In genomic region chr9:89187950-89188349, GRCh38 we compare ENCODE assay signal across 8 cellular contexts. TPM values are rescaled to one million over a fixed set of nuclear protein-coding genes. Genes with fewer than 3 reads are reported as not detected.
"Had no signal": no experiment of that assay in that cellular context is flagged by ENCODE, and none has a peak within 500 bp of the region (broad histone marks: within the 10 kb centered on the region; RNA-seq: fewer than 3 reads in every experiment).

No MANE protein-coding gene starts in this region.

- DNase-seq: GDM1, GF-D8 had no signal

- H3K4me3 ChIP-seq: GM12878 had no signal

- ATAC-seq: GM12878 had no signal

- FAIRE-seq: GM12878, GM12891, GM12892, GM18507, GM19239 had no signal

RNA-seq across cellular contexts. Expression of gene SHC3, which starts 9.3 kb away (rescaled TPM):
- total RNA-seq: G401 had no signal
